In genomic region chr9:35905912-35906679, GRCh38 we compare ENCODE assay signal across 9 cellular contexts. TPM values are rescaled to one million over a fixed set of nuclear protein-coding genes. Genes with fewer than 3 reads are reported as not detected.
DNase-seq lines count a peak whose midpoint lies in the region; ATAC-seq, FAIRE-seq and TF ChIP-seq lines count a peak whose summit lies in the region.
"Had no signal": no experiment of that assay in that cellular context is flagged by ENCODE, and none has a peak within 500 bp of the region (broad histone marks: within the 10 kb centered on the region; RNA-seq: fewer than 3 reads in every experiment).

HRCT1 (plus strand) TSS chr9:35906202; CDS start chr9:35906288, 86 bp downstream.

- DNase-seq in AG09319 (ENCODE audit: extremely low read depth, low read depth) = peak; percentile 81
- DNase-seq in NCI-H2029 treated with DMSO at 0.1 percent for 48 hours (lab: John Stamatoyannopoulos, UW) = peak; percentile 87
- DNase-seq in cardiac fibroblast (ENCODE audit: low read depth in 2 of 2) = peak; percentile 96 to 98
- DNase-seq in HepG2 (ENCODE audit: low spot score) = peak; percentile 77
- DNase-seq in tibial artery = peak; percentile 95 to 96
- no peak for DNase-seq in AML-193 (lab: John Stamatoyannopoulos, UW)
- DNase-seq in natural killer cell = no peak
- no peak for DNase-seq in NCI-H2227 (lab: John Stamatoyannopoulos, UW; ENCODE audit: unreplicated experiment)

- TF ChIP-seq CTCF in AG09319 (IDR thresholded peaks at IDR 0.05; ENCODE audit: low read depth, low read length) (no peak), cardiac fibroblast (IDR thresholded peaks at IDR 0.05; ENCODE audit: low read depth, low read length) (no peak), HepG2 (CRISPR knock-in tag; IDR thresholded peaks at IDR 0.05) (no peak), tibial artery (IDR thresholded peaks at IDR 0.05) (peak in 1 of 2 experiments; percentile 14), natural killer cell (IDR thresholded peaks at IDR 0.05) (no peak)

- no peak within 1 kb of the TSS for H3K27ac Mint-ChIP-seq in natural killer cell

- POLR2A ChIA-PET in HepG2 (lab: Yijun Ruan, JAX) = interaction anchor here (1.1 kb wide), 2 partner anchors 14 to 91 kb away, joined by 3 read pairs; partner anchors contain the start of gene HINT2

- TF ChIP-seq POLR2A in HepG2 (IDR thresholded peaks at IDR 0.05; ENCODE audit: insufficient read depth in 1 of 2, low read depth in 2 of 2, low read length in 2 of 2) = no peak

- intact Hi-C loops in HepG2 (cut with micrococcal nuclease; ENCODE audit: unreplicated experiment) (no loop called here), tibial artery (cut with DNase I; ENCODE audit: low total_unique reads) (no loop called here), natural killer cell (cut with micrococcal nuclease) (no loop called here)

- no TSS peak for BruUV-seq in HepG2 (replicated peaks; lab: Mats Ljungman, UMichigan)

- 8% methylated on average over 11 of the region's 30 CpGs for WGBS in HepG2 (ENCODE audit: low lambda C conversion rate)

- FAIRE-seq in HepG2 (lab: Jason Lieb, UNC) = peak; percentile 63

- no peak within 1 kb of the TSS for H3K4me3 Mint-ChIP-seq in natural killer cell
- H3K4me3 Mint-ChIP-seq: stimulated activated effector memory CD8-positive, alpha-beta T cell treated with anti-CD3 and anti-CD28 coated beads, Interleukin-12 subunit alpha, Interleukin-12 subunit beta, amount 100 ng/mL, for 72 hours had no signal

- no peaks in the 10 kb centered on the region for H3K36me3 Mint-ChIP-seq in natural killer cell
- H3K36me3 Mint-ChIP-seq: stimulated activated effector memory CD8-positive, alpha-beta T cell treated with anti-CD3 and anti-CD28 coated beads, Interleukin-12 subunit alpha, Interleukin-12 subunit beta, amount 100 ng/mL, for 72 hours had no signal

- H3K4me3 ChIP-seq in cardiac fibroblast (replicated peaks in 1 of 2; ENCODE audit: low read depth in 2 of 2, low read length in 2 of 2) (peak within 1 kb of the TSS; percentile 8 to 42), HepG2 (replicated peaks in 1 of 3; ENCODE audit: insufficient read depth in 1 of 3, low read depth in 2 of 3, low read length in 3 of 3) (peak within 1 kb of the TSS; percentile 49 to 67 (median 52)), tibial artery (peak within 1 kb of the TSS; percentile 47 to 57)

- no peaks in the 10 kb centered on the region for H4K20me1 ChIP-seq in HepG2 (ENCODE audit: insufficient read depth, low read length)

- ATAC-seq in HepG2 (peak; percentile 76), natural killer cell (no peak)

- CTCF ChIA-PET in HepG2 (lab: Yijun Ruan, JAX; ENCODE audit: low intra/inter-chr PET ratio, low total read pairs) = no interaction called here

- H3K79me2 ChIP-seq in HepG2 (ENCODE audit: insufficient read depth, low read length) = no peaks in the 10 kb centered on the region

- peaks cover 0 to 11% of the 10 kb centered on the region in 2 experiments; a peak in 2 of 5 replicates for H3K27me3 ChIP-seq in HepG2 (ENCODE audit: control insufficient read depth in 1 of 2, insufficient read depth in 2 of 2, low read length in 2 of 2)
- no peaks in the 10 kb centered on the region for H3K27me3 ChIP-seq in tibial artery

- no peak within 1 kb of the TSS for H2AFZ ChIP-seq in HepG2 (ENCODE audit: low read length)

- H3K4me1 ChIP-seq in HepG2 (ENCODE audit: insufficient read depth, low read length) (peaks cover 69% of the 10 kb centered on the region), tibial artery (peaks cover 11 to 83% (median 76%) of the 10 kb centered on the region in 4 donors)

- H3K27me3 Mint-ChIP-seq in natural killer cell (ENCODE audit: low read depth in 2 of 2) = peaks cover 12 to 21% of the 10 kb centered on the region in 2 donors

- TF ChIP-seq EP300 in HepG2 (IDR thresholded peaks at IDR 0.05; ENCODE audit: low read depth in 2 of 2, low read length in 2 of 2) (peak; percentile 32 to 50; a peak in 1 of 4 replicates), HepG2 (CRISPR knock-in tag; IDR thresholded peaks at IDR 0.05; ENCODE audit: borderline replicate concordance) (peak; percentile 51; the same call in 1 of the 2 replicates)

- H3K4me2 ChIP-seq in HepG2 (ENCODE audit: low read depth, low read length) = peak within 1 kb of the TSS; percentile 96

- H3K27ac ChIP-seq in HepG2 (ENCODE audit: extremely low read length, insufficient read depth, low read length) = no peak within 1 kb of the TSS
- peak within 1 kb of the TSS; percentile 88 to 98 for H3K27ac ChIP-seq in tibial artery

- H3K9ac ChIP-seq in HepG2 (ENCODE audit: insufficient read depth, low read depth, low read length) = peak within 1 kb of the TSS; percentile 57; the same call in 1 of the 2 replicates

- H3K9me3 ChIP-seq in HepG2 (ENCODE audit: low read length) = no peaks in the 10 kb centered on the region
- H3K9me3 ChIP-seq in tibial artery = no peaks in the 10 kb centered on the region

- TF ChIP-seq RAD21 in HepG2 (CRISPR knock-in tag; IDR thresholded peaks at IDR 0.05) = no peak

- peaks cover 0 to 10% of the 10 kb centered on the region in 2 donors for H3K4me1 Mint-ChIP-seq in natural killer cell

- H3K36me3 ChIP-seq in HepG2 (replicated peaks in 1 of 2; ENCODE audit: control insufficient read depth in 1 of 2, insufficient read depth in 2 of 2, low read length in 2 of 2) = no peaks in the 10 kb centered on the region
- H3K36me3 ChIP-seq in tibial artery = no peaks in the 10 kb centered on the region

- in situ Hi-C loops in HepG2 (cut with HindIII; ENCODE audit: extremely low pct_ligation_motif_present, low pct_unique_long_range_greater_than_20kb) = no loop called here

- no peaks in the 10 kb centered on the region for H3K9me3 Mint-ChIP-seq in natural killer cell
- H3K9me3 Mint-ChIP-seq: stimulated activated effector memory CD8-positive, alpha-beta T cell treated with anti-CD3 and anti-CD28 coated beads, Interleukin-12 subunit alpha, Interleukin-12 subunit beta, amount 100 ng/mL, for 72 hours had no signal

TF ChIP-seq in HepG2, 621 proteins besides CTCF, POLR2A, EP300 and RAD21 (continues in another document):
- TF ChIP-seq CBX5 (CRISPR knock-in tag; IDR thresholded peaks at IDR 0.05; ENCODE audit: borderline replicate concordance) (peak; percentile 71; the same call in 1 of the 2 replicates), ZSCAN30 (CRISPR knock-in tag; IDR thresholded peaks at IDR 0.05) (no peak), MATR3 (CRISPR knock-in tag; IDR thresholded peaks at IDR 0.05) (no peak), ZNF558 (CRISPR knock-in tag; IDR thresholded peaks at IDR 0.05; ENCODE audit: borderline replicate concordance) (no peak), STAT5B (CRISPR knock-in tag; IDR thresholded peaks at IDR 0.05) (no peak), NR2F1 (CRISPR knock-in tag; IDR thresholded peaks at IDR 0.05) (0 out of 4 replicates have a peak, but pooled peaks of 1 of the 2 experiments have one; percentile 13)
- TF ChIP-seq, protein P1, sequence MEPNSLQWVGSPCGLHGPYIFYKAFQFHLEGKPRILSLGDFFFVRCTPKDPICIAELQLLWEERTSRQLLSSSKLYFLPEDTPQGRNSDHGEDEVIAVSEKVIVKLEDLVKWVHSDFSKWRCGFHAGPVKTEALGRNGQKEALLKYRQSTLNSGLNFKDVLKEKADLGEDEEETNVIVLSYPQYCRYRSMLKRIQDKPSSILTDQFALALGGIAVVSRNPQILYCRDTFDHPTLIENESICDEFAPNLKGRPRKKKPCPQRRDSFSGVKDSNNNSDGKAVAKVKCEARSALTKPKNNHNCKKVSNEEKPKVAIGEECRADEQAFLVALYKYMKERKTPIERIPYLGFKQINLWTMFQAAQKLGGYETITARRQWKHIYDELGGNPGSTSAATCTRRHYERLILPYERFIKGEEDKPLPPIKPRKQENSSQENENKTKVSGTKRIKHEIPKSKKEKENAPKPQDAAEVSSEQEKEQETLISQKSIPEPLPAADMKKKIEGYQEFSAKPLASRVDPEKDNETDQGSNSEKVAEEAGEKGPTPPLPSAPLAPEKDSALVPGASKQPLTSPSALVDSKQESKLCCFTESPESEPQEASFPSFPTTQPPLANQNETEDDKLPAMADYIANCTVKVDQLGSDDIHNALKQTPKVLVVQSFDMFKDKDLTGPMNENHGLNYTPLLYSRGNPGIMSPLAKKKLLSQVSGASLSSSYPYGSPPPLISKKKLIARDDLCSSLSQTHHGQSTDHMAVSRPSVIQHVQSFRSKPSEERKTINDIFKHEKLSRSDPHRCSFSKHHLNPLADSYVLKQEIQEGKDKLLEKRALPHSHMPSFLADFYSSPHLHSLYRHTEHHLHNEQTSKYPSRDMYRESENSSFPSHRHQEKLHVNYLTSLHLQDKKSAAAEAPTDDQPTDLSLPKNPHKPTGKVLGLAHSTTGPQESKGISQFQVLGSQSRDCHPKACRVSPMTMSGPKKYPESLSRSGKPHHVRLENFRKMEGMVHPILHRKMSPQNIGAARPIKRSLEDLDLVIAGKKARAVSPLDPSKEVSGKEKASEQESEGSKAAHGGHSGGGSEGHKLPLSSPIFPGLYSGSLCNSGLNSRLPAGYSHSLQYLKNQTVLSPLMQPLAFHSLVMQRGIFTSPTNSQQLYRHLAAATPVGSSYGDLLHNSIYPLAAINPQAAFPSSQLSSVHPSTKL (CRISPR knock-in tag; IDR thresholded peaks at IDR 0.05) = peak; percentile 67

RNA-seq across cellular contexts. Expression of gene HRCT1, which starts in this region (rescaled TPM):
- not detected in 2 replicates for total RNA-seq in HepG2 (2016; rRNA removed; fragmentation: Illumina TruSeq; extraction: Trizol)
- total RNA-seq in HepG2 (2016; cell fraction: cytosol; rRNA removed; fragmentation: Illumina TruSeq; extraction: Trizol; ENCODE audit: low read depth) = not detected in 2 replicates
- not detected in 2 replicates for total RNA-seq in HepG2 (2016; cell fraction: insoluble cytoplasmic fraction; rRNA removed; fragmentation: Illumina TruSeq; extraction: Trizol)
- 0.21 TPM in 1 of 2 replicates, not detected in the other for total RNA-seq in HepG2 (2016; cell fraction: membrane; rRNA removed; fragmentation: Illumina TruSeq; extraction: Trizol)
- total RNA-seq in HepG2 (2016; cell fraction: nucleus; rRNA removed; fragmentation: Illumina TruSeq; extraction: Trizol) = 0.41 and 0.43 TPM in 2 replicates
- 0.13 and 0.44 TPM in 2 replicates for polyA plus RNA-seq in HepG2 (2011; rRNA removed)
- 0.23 TPM in 1 of 2 replicates, not detected in the other for polyA plus RNA-seq in HepG2 (2011; cell fraction: cytosol; rRNA removed)
- 0.21 TPM in 1 of 2 replicates, not detected in the other for polyA plus RNA-seq in HepG2 (2011; cell fraction: nucleus; rRNA removed)
- polyA plus RNA-seq in HepG2 (2012) = 0.35 TPM in 1 of 2 replicates, not detected in the other
- 0.26 and 0.28 TPM in 2 replicates for polyA plus RNA-seq in HepG2 (2016; cell fraction: cytosol; fragmentation: Illumina TruSeq; extraction: Trizol; ENCODE audit: low read depth)
- 0.35 and 0.46 TPM in 2 replicates for polyA plus RNA-seq in HepG2 (2016; cell fraction: insoluble cytoplasmic fraction; fragmentation: Illumina TruSeq; extraction: Trizol; ENCODE audit: low read depth)
- 0.41 and 0.42 TPM in 2 replicates for polyA plus RNA-seq in HepG2 (2016; cell fraction: membrane; fragmentation: Illumina TruSeq; extraction: Trizol; ENCODE audit: low read depth)
- 0.53 TPM in 1 of 2 replicates, not detected in the other for polyA plus RNA-seq in HepG2 (2016; cell fraction: nucleus; fragmentation: Illumina TruSeq; extraction: Trizol; ENCODE audit: insufficient read depth, low read depth)
- 0.44 TPM in 1 of 2 replicates, not detected in the other for polyA minus RNA-seq in HepG2 (2011; rRNA and poly(A)+ RNA removed; ENCODE audit: low replicate concordance)
- not detected in 2 replicates for polyA minus RNA-seq in HepG2 (2011; cell fraction: cytosol; rRNA and poly(A)+ RNA removed)
- not detected in 2 replicates for polyA minus RNA-seq in HepG2 (2011; cell fraction: nucleus; rRNA and poly(A)+ RNA removed)
- total RNA-seq in natural killer cell = not detected

Comparison
In these comparisons a context has a peak if more than half of its experiments do, and no peak if none do; other contexts are left out.
1. Peak in DNase-seq, ATAC-seq, H3K4me3 ChIP-seq, H3K9ac ChIP-seq and H3K4me2 ChIP-seq in HepG2; RNA of the gene not detected or under 1 TPM.
2. DNase-seq: peak in AG09319 (single experiment), NCI-H2029 treated with DMSO at 0.1 percent for 48 hours (single experiment), cardiac fibroblast (2 of 2) and tibial artery (2 of 2); none in AML-193 (0 of 2), natural killer cell (single experiment) and NCI-H2227 (single experiment).
3. Peak in every context shown above with its lines, with median percentiles within 50 percentile points of each other: H3K4me3 ChIP-seq.